In the genomic region with DNA sequence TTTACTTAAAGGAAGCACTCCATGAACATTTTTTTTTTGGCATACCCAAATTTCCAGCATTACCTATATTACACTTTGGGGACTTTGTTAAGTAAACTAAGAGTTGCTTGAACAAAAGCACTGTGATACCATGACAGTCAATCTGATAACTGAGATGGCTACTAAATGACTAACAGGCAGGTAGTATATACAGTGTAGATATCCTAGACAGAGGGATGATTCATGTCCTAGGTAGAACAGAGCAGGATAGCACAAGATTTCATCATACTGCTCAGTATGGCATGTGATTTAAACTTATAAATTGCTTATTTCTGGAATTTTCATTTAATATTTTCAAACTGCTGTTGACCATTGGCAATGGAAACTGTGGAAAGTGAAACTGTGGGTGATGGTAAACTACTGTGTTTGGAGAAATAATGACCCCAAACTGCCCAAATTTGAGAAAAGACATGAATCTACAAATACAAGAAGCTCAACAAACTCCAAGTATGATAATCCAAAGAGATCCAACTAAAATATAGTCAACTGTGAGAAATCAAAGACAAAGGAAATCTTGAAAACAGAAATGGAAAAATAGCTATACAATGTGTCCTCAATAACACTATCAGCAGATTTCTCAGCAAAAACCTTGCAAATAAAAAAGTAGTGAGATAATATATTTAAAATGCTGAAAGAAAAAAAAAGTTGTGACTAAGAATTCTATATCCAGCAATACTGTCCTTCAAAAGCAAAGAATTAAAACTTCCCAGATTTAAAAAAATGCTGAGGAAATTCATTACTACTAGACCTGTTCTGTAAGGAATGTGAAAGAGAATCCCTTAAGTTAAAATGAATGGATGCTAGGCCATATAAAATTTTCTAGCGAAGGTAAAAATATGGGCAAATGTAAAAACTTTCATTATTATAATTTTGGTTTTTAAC, we compare ENCODE assay signal across 1 cellular context.
TF ChIP-seq lines count a peak whose summit lies in the region.

No MANE protein-coding gene starts in this region.

TF ChIP-seq in HEK293, 187 proteins besides CTCF, POLR2A, EP300 and RAD21 (continued from another document):
- TF ChIP-seq SETDB1 (IDR thresholded peaks at IDR 0.05; ENCODE audit: insufficient read length, low read length) (peak; percentile 99), ZNF558 (tag by site-specific recombination; IDR thresholded peaks at IDR 0.05) (peak; percentile 99), TRIM28 (IDR thresholded peaks at IDR 0.05; ENCODE audit: borderline replicate concordance, low read length) (peak; percentile 78), ZNF341 (tag by site-specific recombination; IDR thresholded peaks at IDR 0.05; ENCODE audit: low read depth) (no peak)
TF ChIP-seq in HEK293: peak in this region for 3.
